26 cellular contexts compared by ENCODE assay signal in genomic region chr20:48919336-48919881, GRCh38. TPM values are rescaled to one million over a fixed set of nuclear protein-coding genes. Genes with fewer than 3 reads are reported as not detected.
DNase-seq lines count a peak whose midpoint lies in the region; ATAC-seq lines count a peak whose summit lies in the region.
"Had no signal": no experiment of that assay in that cellular context is flagged by ENCODE, and none has a peak within 500 bp of the region (broad histone marks: within the 10 kb centered on the region; RNA-seq: fewer than 3 reads in every experiment).

No MANE protein-coding gene starts in this region.

- no peak overlapping the region for H3K4ac ChIP-seq in mesenchymal stem cell (ENCODE audit: low read depth in 1 of 2, low read length in 2 of 2)

- H3K9me3 ChIP-seq in mesenchymal stem cell (ENCODE audit: control insufficient read depth, low read length): no peaks in the 10 kb centered on the region
- H3K9me3 ChIP-seq: heart left ventricle, left ventricle myocardium inferior, vagina had no signal

- ATAC-seq in activated T-cell treated with anti-CD3 and anti-CD28 coated beads, Interleukin-2, amount 50 U/mL, for 72 hours (replicated peaks in 1 of 2): no peak
- no peak for ATAC-seq in stimulated activated effector memory CD8-positive, alpha-beta T cell treated with anti-CD3 and anti-CD28 coated beads, Interleukin-12 subunit alpha, Interleukin-12 subunit beta, amount 100 ng/mL, for 72 hours
- ATAC-seq in HG03520 (IDR thresholded peaks at IDR 0.05; ENCODE audit: unreplicated experiment): no peak
- ATAC-seq: GM12878, heart left ventricle, right cardiac atrium had no signal

- no peak overlapping the region for H2BK120ac ChIP-seq in mesenchymal stem cell (ENCODE audit: low read depth, low read length)

- peaks cover 0 to 7% of the 10 kb centered on the region in 2 experiments for H3K27me3 ChIP-seq in mesenchymal stem cell (ENCODE audit: control insufficient read depth in 1 of 2, insufficient read depth in 1 of 2, low read length in 2 of 2)
- H3K27me3 ChIP-seq: cardiac muscle cell, heart left ventricle, vagina had no signal

- H3K36me3 Mint-ChIP-seq in activated T-cell treated with anti-CD3 and anti-CD28 coated beads, Interleukin-2, amount 50 U/mL, for 24 hours (ENCODE audit: low read depth): peaks cover 19% of the 10 kb centered on the region
- peaks cover 3 to 6% of the 10 kb centered on the region in 2 donors for H3K36me3 Mint-ChIP-seq in activated T-cell treated with anti-CD3 and anti-CD28 coated beads, Interleukin-2, amount 50 U/mL, for 72 hours (ENCODE audit: insufficient read depth in 2 of 2)
- peaks cover 2% of the 10 kb centered on the region for H3K36me3 Mint-ChIP-seq in activated T-helper 1 cell treated with anti-CD3 and anti-CD28 coated beads, Interleukin-12 subunit alpha, Interleukin-12 subunit beta, Interleukin-2, Interleukin-4 antibody, amounts not matched to agents 30 ng/mL and 10 ng/mL and 1 ng/mL, durations not matched to agents 14 hours and 24 hours and 36 hours (ENCODE audit: low read depth)
- peaks cover 11% of the 10 kb centered on the region for H3K36me3 Mint-ChIP-seq in stimulated activated effector memory CD8-positive, alpha-beta T cell treated with anti-CD3 and anti-CD28 coated beads, Interleukin-12 subunit alpha, Interleukin-12 subunit beta, amount 100 ng/mL, for 72 hours
- H3K36me3 Mint-ChIP-seq: activated CD4-positive, alpha-beta memory T cell treated with anti-CD3 and anti-CD28 coated beads for 36 hours had no signal

- H4K8ac ChIP-seq in mesenchymal stem cell (ENCODE audit: low read length): no peak overlapping the region

- no peak overlapping the region for H3K4me2 ChIP-seq in mesenchymal stem cell (ENCODE audit: low read length, poor library complexity, severe bottlenecking)

- no peaks in the 10 kb centered on the region for H3K36me3 ChIP-seq in mesenchymal stem cell (ENCODE audit: control insufficient read depth in 1 of 2, insufficient read depth in 2 of 2, low read depth in 1 of 2, low read length in 2 of 2)
- H3K36me3 ChIP-seq: cardiac muscle cell, heart left ventricle, left ventricle myocardium inferior, vagina had no signal

- peaks cover 34% of the 10 kb centered on the region for H3K4me1 Mint-ChIP-seq in activated T-cell treated with anti-CD3 and anti-CD28 coated beads, Interleukin-2, amount 50 U/mL, for 24 hours (ENCODE audit: low read depth)
- H3K4me1 Mint-ChIP-seq in activated T-cell treated with anti-CD3 and anti-CD28 coated beads, Interleukin-2, amount 50 U/mL, for 72 hours (ENCODE audit: low read depth): peaks cover 40% of the 10 kb centered on the region
- H3K4me1 Mint-ChIP-seq in activated T-helper 1 cell treated with anti-CD3 and anti-CD28 coated beads, Interleukin-12 subunit alpha, Interleukin-12 subunit beta, Interleukin-2, Interleukin-4 antibody, amounts not matched to agents 30 ng/mL and 10 ng/mL and 1 ng/mL, durations not matched to agents 14 hours and 24 hours and 36 hours (ENCODE audit: low read depth): peaks cover 36% of the 10 kb centered on the region
- H3K4me1 Mint-ChIP-seq in stimulated activated effector memory CD8-positive, alpha-beta T cell treated with anti-CD3 and anti-CD28 coated beads, Interleukin-12 subunit alpha, Interleukin-12 subunit beta, amount 100 ng/mL, for 72 hours: peaks cover 34% of the 10 kb centered on the region

- H3K79me1 ChIP-seq in mesenchymal stem cell (replicated peaks; ENCODE audit: low read length, poor library complexity, severe bottlenecking): peaks cover 2% of the 10 kb centered on the region

- no peak overlapping the region for H2BK15ac ChIP-seq in mesenchymal stem cell (ENCODE audit: low read depth, poor library complexity, severe bottlenecking)

- 54% methylated on average over 5 of the region's 6 CpGs for WGBS in mesenchymal stem cell

- H2BK12ac ChIP-seq in mesenchymal stem cell (ENCODE audit: low read length in 2 of 2): no peak overlapping the region

- H3K14ac ChIP-seq in mesenchymal stem cell (ENCODE audit: low read length in 2 of 2): no peak overlapping the region

- no peak overlapping the region for H3K27ac ChIP-seq in mesenchymal stem cell (ENCODE audit: low read length, poor library complexity, severe bottlenecking)
- H3K27ac ChIP-seq: C4-2B, cardiac muscle cell, GM23248, heart left ventricle, left ventricle myocardium inferior, vagina had no signal

- H2AFZ ChIP-seq in mesenchymal stem cell (ENCODE audit: low read depth, low read length): no peak overlapping the region
- H2AFZ ChIP-seq: GM23248 had no signal

- intact Hi-C loops in activated T-helper 1 cell treated with anti-CD3 and anti-CD28 coated beads, Interleukin-12 subunit alpha, Interleukin-12 subunit beta, Interleukin-2, Interleukin-4 antibody, amounts not matched to agents 30 ng/mL and 10 ng/mL and 1 ng/mL, durations not matched to agents 14 hours and 24 hours and 36 hours (cut with micrococcal nuclease): no loop called here

- H3K9me3 Mint-ChIP-seq in activated T-cell treated with anti-CD3 and anti-CD28 coated beads, Interleukin-2, amount 50 U/mL, for 24 hours: no peaks in the 10 kb centered on the region
- H3K9me3 Mint-ChIP-seq in activated T-cell treated with anti-CD3 and anti-CD28 coated beads, Interleukin-2, amount 50 U/mL, for 72 hours: no peaks in the 10 kb centered on the region
- H3K9me3 Mint-ChIP-seq in activated T-helper 1 cell treated with anti-CD3 and anti-CD28 coated beads, Interleukin-12 subunit alpha, Interleukin-12 subunit beta, Interleukin-2, Interleukin-4 antibody, amounts not matched to agents 30 ng/mL and 10 ng/mL and 1 ng/mL, durations not matched to agents 14 hours and 24 hours and 36 hours: no peaks in the 10 kb centered on the region
- H3K9me3 Mint-ChIP-seq in stimulated activated effector memory CD8-positive, alpha-beta T cell treated with anti-CD3 and anti-CD28 coated beads, Interleukin-12 subunit alpha, Interleukin-12 subunit beta, amount 100 ng/mL, for 72 hours: no peaks in the 10 kb centered on the region
- H3K9me3 Mint-ChIP-seq: activated CD4-positive, alpha-beta memory T cell treated with anti-CD3 and anti-CD28 coated beads for 36 hours had no signal

- no peak overlapping the region for H2AK5ac ChIP-seq in mesenchymal stem cell (ENCODE audit: low read length, severe bottlenecking)

- no peak overlapping the region for H3K9ac ChIP-seq in mesenchymal stem cell (ENCODE audit: low read length)
- H3K9ac ChIP-seq: GM23248 had no signal

- H3K4me3 ChIP-seq in mesenchymal stem cell (ENCODE audit: insufficient read depth in 1 of 2, low read depth in 1 of 2, low read length in 2 of 2): no peak overlapping the region
- H3K4me3 ChIP-seq: cardiac muscle cell, GM12878, GM23248, heart left ventricle, left ventricle myocardium inferior, vagina had no signal

- no peak overlapping the region for H4K91ac ChIP-seq in mesenchymal stem cell (ENCODE audit: low read length)

- no peak overlapping the region for H3K4me3 Mint-ChIP-seq in activated T-cell treated with anti-CD3 and anti-CD28 coated beads, Interleukin-2, amount 50 U/mL, for 24 hours
- H3K4me3 Mint-ChIP-seq in activated T-cell treated with anti-CD3 and anti-CD28 coated beads, Interleukin-2, amount 50 U/mL, for 72 hours: peak overlapping the region in 1 of 2 donors; percentile 95
- peak overlapping the region; percentile 94 for H3K4me3 Mint-ChIP-seq in activated T-helper 1 cell treated with anti-CD3 and anti-CD28 coated beads, Interleukin-12 subunit alpha, Interleukin-12 subunit beta, Interleukin-2, Interleukin-4 antibody, amounts not matched to agents 30 ng/mL and 10 ng/mL and 1 ng/mL, durations not matched to agents 14 hours and 24 hours and 36 hours
- peak overlapping the region; percentile 86 for H3K4me3 Mint-ChIP-seq in stimulated activated effector memory CD8-positive, alpha-beta T cell treated with anti-CD3 and anti-CD28 coated beads, Interleukin-12 subunit alpha, Interleukin-12 subunit beta, amount 100 ng/mL, for 72 hours

- no peak overlapping the region for H3K18ac ChIP-seq in mesenchymal stem cell (ENCODE audit: low read depth in 1 of 2, low read length in 2 of 2)

- peaks cover 2% of the 10 kb centered on the region for H3K4me1 ChIP-seq in mesenchymal stem cell (ENCODE audit: control insufficient read depth, insufficient read depth, low read depth, low read length)

- H3K27ac Mint-ChIP-seq in activated T-cell treated with anti-CD3 and anti-CD28 coated beads, Interleukin-2, amount 50 U/mL, for 24 hours: peak overlapping the region; percentile 2
- H3K27ac Mint-ChIP-seq in activated T-cell treated with anti-CD3 and anti-CD28 coated beads, Interleukin-2, amount 50 U/mL, for 72 hours: no peak overlapping the region
- no peak overlapping the region for H3K27ac Mint-ChIP-seq in activated T-helper 1 cell treated with anti-CD3 and anti-CD28 coated beads, Interleukin-12 subunit alpha, Interleukin-12 subunit beta, Interleukin-2, Interleukin-4 antibody, amounts not matched to agents 30 ng/mL and 10 ng/mL and 1 ng/mL, durations not matched to agents 14 hours and 24 hours and 36 hours
- H3K27ac Mint-ChIP-seq in stimulated activated effector memory CD8-positive, alpha-beta T cell treated with anti-CD3 and anti-CD28 coated beads, Interleukin-12 subunit alpha, Interleukin-12 subunit beta, amount 100 ng/mL, for 72 hours: no peak overlapping the region

- no peak overlapping the region for H3K23ac ChIP-seq in mesenchymal stem cell (ENCODE audit: low read length in 2 of 2)

- DNase-seq in activated T-cell treated with anti-CD3 and anti-CD28 coated beads, Interleukin-2, amount 50 U/mL, for 24 hours: no peak
- no peak for DNase-seq in activated T-cell treated with anti-CD3 and anti-CD28 coated beads, Interleukin-2, amount 50 U/mL, for 72 hours
- DNase-seq in activated T-helper 1 cell treated with anti-CD3 and anti-CD28 coated beads, Interleukin-12 subunit alpha, Interleukin-12 subunit beta, Interleukin-2, Interleukin-4 antibody, amounts not matched to agents 30 ng/mL and 10 ng/mL and 1 ng/mL, durations not matched to agents 14 hours and 24 hours and 36 hours (ENCODE audit: low spot score): no peak
- peak; percentile 33 for DNase-seq in mesenchymal stem cell
- DNase-seq in stimulated activated effector memory CD8-positive, alpha-beta T cell treated with anti-CD3 and anti-CD28 coated beads, Interleukin-12 subunit alpha, Interleukin-12 subunit beta, amount 100 ng/mL, for 72 hours (ENCODE audit: low spot score in 2 of 2): no peak
- no peak for DNase-seq in activated effector memory CD4-positive, alpha-beta T cell treated with Interleukin-2 at 50 U/mL for 16 hours
- DNase-seq in central memory CD4-positive, alpha-beta T cell: no peak
- DNase-seq: activated CD4-positive, alpha-beta memory T cell treated with anti-CD3 and anti-CD28 coated beads for 36 hours; activated T-cell treated with anti-CD3 and anti-CD28 coated beads, Interleukin-2, amount 50 U/mL, for 1 hour; dermis blood vessel endothelial cell; GM23248; heart left ventricle; Karpas-422; left ventricle myocardium inferior; NCI-H187 treated with DMSO at 0.1 percent for 48 hours; NCI-H2227 treated with DMSO at 0.1 percent for 48 hours; NCI-H748 treated with DMSO at 0.1 percent for 48 hours; right cardiac atrium; Right ventricle myocardium superior; stimulated activated CD4-positive, alpha-beta T cell treated with anti-CD3 and anti-CD28 coated beads, Interleukin-15, amount 100 ng/mL, for 24 hours; SW 1271 had no signal

- no peaks in the 10 kb centered on the region for H3K27me3 Mint-ChIP-seq in activated T-cell treated with anti-CD3 and anti-CD28 coated beads, Interleukin-2, amount 50 U/mL, for 24 hours
- no peaks in the 10 kb centered on the region for H3K27me3 Mint-ChIP-seq in activated T-cell treated with anti-CD3 and anti-CD28 coated beads, Interleukin-2, amount 50 U/mL, for 72 hours (ENCODE audit: low read depth)
- peaks cover 4% of the 10 kb centered on the region for H3K27me3 Mint-ChIP-seq in activated T-helper 1 cell treated with anti-CD3 and anti-CD28 coated beads, Interleukin-12 subunit alpha, Interleukin-12 subunit beta, Interleukin-2, Interleukin-4 antibody, amounts not matched to agents 30 ng/mL and 10 ng/mL and 1 ng/mL, durations not matched to agents 14 hours and 24 hours and 36 hours (ENCODE audit: insufficient read depth)
- H3K27me3 Mint-ChIP-seq: activated CD4-positive, alpha-beta memory T cell treated with anti-CD3 and anti-CD28 coated beads for 36 hours had no signal

- H2BK5ac ChIP-seq in mesenchymal stem cell (ENCODE audit: low read depth, low read length, poor library complexity, severe bottlenecking): no peak overlapping the region

RNA-seq across cellular contexts. Expression of gene ARFGEF2, which starts 2.1 kb away (rescaled TPM):
- 10 to 100 TPM; 23.3 to 23.6 TPM for total RNA-seq in activated T-cell treated with anti-CD3 and anti-CD28 coated beads, Interleukin-2, amount 50 U/mL, for 72 hours
- 28.3 and 30.1 TPM in 2 replicates for total RNA-seq in activated T-helper 1 cell treated with anti-CD3 and anti-CD28 coated beads, Interleukin-12 subunit alpha, Interleukin-12 subunit beta, Interleukin-2, Interleukin-4 antibody, amounts not matched to agents 30 ng/mL and 10 ng/mL and 1 ng/mL, durations not matched to agents 14 hours and 24 hours and 36 hours
- polyA plus RNA-seq in mesenchymal stem cell (2013, experiment 1 of 2): 13.5 TPM
- polyA plus RNA-seq in mesenchymal stem cell (2013, experiment 2 of 2): 13.8 TPM
